ENCODE assay signal across 8 cellular contexts in genomic region chr3:29335438-29335837, GRCh38. TPM values are rescaled to one million over a fixed set of nuclear protein-coding genes. Genes with fewer than 3 reads are reported as not detected.
DNase-seq lines count a peak whose midpoint lies in the region; ATAC-seq and TF ChIP-seq lines count a peak whose summit lies in the region.

No MANE protein-coding gene starts in this region.

- H3K27me3 ChIP-seq in kidney epithelial cell (ENCODE audit: control insufficient read depth, insufficient read depth, low read length) (no peaks in the 10 kb centered on the region), suprapubic skin (no peaks in the 10 kb centered on the region)

- ATAC-seq in GM21360 (IDR thresholded peaks at IDR 0.05; ENCODE audit: unreplicated experiment) (no peak), GM21619 (IDR thresholded peaks at IDR 0.05; ENCODE audit: unreplicated experiment) (no peak), HG02938 (IDR thresholded peaks at IDR 0.05; ENCODE audit: unreplicated experiment) (no peak)

- H3K27ac ChIP-seq in suprapubic skin: peak overlapping the region; percentile 77

- H3K4me1 ChIP-seq in suprapubic skin: peaks cover 51% of the 10 kb centered on the region

- H3K36me3 ChIP-seq in kidney epithelial cell (ENCODE audit: control insufficient read depth, insufficient read depth, low read length): no peaks in the 10 kb centered on the region
- H3K36me3 ChIP-seq in suprapubic skin: no peaks in the 10 kb centered on the region

- peak; percentile 67 for DNase-seq in DMS 273 treated with DMSO at 0.1 percent for 48 hours (lab: John Stamatoyannopoulos, UW)
- peak; percentile 90 for DNase-seq in NCI-H2029 (lab: John Stamatoyannopoulos, UW)
- peak; percentile 74 for DNase-seq in brain pericyte (ENCODE audit: low read depth, low spot score)
- DNase-seq in kidney epithelial cell (ENCODE audit: low read depth): peak; percentile 95
- peak; percentile 70 to 81 for DNase-seq in suprapubic skin (ENCODE audit: low spot score in 2 of 2)

- no peak for TF ChIP-seq POLR2A in suprapubic skin (IDR thresholded peaks at IDR 0.05)

- TF ChIP-seq EP300 in suprapubic skin (IDR thresholded peaks at IDR 0.05): no peak

- H3K4me3 ChIP-seq in kidney epithelial cell (ENCODE audit: low read depth, low read length) (no peak overlapping the region), suprapubic skin (peak overlapping the region; percentile 29)

- WGBS in suprapubic skin: 2% methylated on average over 6 of the region's 6 CpGs

- no peak for TF ChIP-seq CTCF in kidney epithelial cell (IDR thresholded peaks at IDR 0.05; ENCODE audit: insufficient read depth, low read length, poor library complexity, severe bottlenecking)
- TF ChIP-seq CTCF in suprapubic skin (IDR thresholded peaks at IDR 0.05): no peak

- H3K9me3 ChIP-seq in suprapubic skin: no peaks in the 10 kb centered on the region

RNA-seq across cellular contexts. Expression of gene RBMS3, which starts 54.6 kb away (rescaled TPM):
- total RNA-seq in kidney epithelial cell (18.4 and 23.7 TPM in 2 replicates), suprapubic skin (10 to 100 TPM in 2 of 4 donors, 1 to 10 TPM in 2; 7.7 to 23.4 (median 11.9) TPM)
